14 cellular contexts compared by ENCODE assay signal in the genomic region with DNA sequence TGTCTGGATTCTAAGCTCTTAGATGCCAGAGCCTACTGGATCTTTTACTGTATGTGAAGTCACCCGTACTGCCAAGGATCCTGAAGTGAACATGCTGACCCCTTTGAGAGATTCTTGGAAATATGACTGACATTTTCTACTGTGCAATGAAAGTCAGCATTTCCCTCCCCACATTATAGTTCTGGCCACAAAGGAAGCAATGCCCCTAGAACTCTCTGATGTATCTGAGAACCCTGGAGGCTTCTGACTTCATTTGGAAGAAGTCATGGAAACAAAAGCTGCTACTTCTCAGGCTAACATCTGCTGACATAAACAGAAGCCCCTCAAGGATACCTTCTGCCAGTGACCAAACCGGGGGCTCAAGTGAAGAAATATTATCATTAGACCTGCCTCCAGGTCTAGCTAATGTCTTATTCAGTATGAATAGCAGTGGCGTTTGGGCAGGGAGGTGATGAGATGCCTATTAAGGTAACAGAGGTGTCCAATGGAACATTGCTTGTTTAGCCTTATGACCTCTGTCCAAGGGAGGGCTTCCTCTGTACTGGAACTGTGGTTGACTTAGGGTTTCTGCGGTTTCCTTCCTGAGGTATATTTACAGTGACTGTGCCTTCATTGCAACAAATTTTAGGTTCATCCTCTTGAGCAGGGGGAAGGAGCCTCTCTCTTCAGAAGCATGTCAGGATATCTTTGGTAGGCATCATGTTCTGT.
A peak's percentile ranks its signal among the peaks of the same experiment; 100 is the strongest.
DNase-seq lines count a peak whose midpoint lies in the region; ATAC-seq and TF ChIP-seq lines count a peak whose summit lies in the region.
"Had no signal": no experiment of that assay in that cellular context is flagged by ENCODE, and none has a peak within 500 bp of the region (broad histone marks: within the 10 kb centered on the region; RNA-seq: fewer than 3 reads in every experiment).

No MANE protein-coding gene starts in this region.

- TF ChIP-seq CTCF in IMR-90 (conservative IDR thresholded peaks at IDR 0.05; ENCODE audit: low read depth, low read length) (no peak), breast epithelium (IDR thresholded peaks at IDR 0.05) (no peak), psoas muscle (IDR thresholded peaks at IDR 0.05) (no peak)

- H3K4me2 ChIP-seq in IMR-90 (ENCODE audit: low read depth, low read length), result no peak overlapping the region
- no peak overlapping the region for H3K4me2 ChIP-seq in mesenchymal stem cell (ENCODE audit: low read length, poor library complexity, severe bottlenecking)
- H3K4me2 ChIP-seq: PC-9 had no signal

- H2AFZ ChIP-seq in IMR-90 (replicated peaks; ENCODE audit: low read length, poor library complexity) (no peak overlapping the region), mesenchymal stem cell (ENCODE audit: low read depth, low read length) (no peak overlapping the region)
- H2AFZ ChIP-seq: PC-9 had no signal

- H4K91ac ChIP-seq in IMR-90 (ENCODE audit: insufficient read depth, low read depth, low read length) (0 out of 2 replicates have a peak overlapping the region, but pooled peaks have one; percentile 24), mesenchymal stem cell (ENCODE audit: low read length) (no peak overlapping the region)

- in situ Hi-C loops in IMR-90 (cut with MboI; ENCODE audit: low sequenced_read_pairs), result no loop called here

- no peak overlapping the region for H2BK120ac ChIP-seq in IMR-90 (ENCODE audit: low read depth, low read length)
- no peak overlapping the region for H2BK120ac ChIP-seq in mesenchymal stem cell (ENCODE audit: low read depth, low read length)

- H3K4ac ChIP-seq in IMR-90 (ENCODE audit: low read depth, low read length) (no peak overlapping the region), mesenchymal stem cell (ENCODE audit: low read depth in 1 of 2, low read length in 2 of 2) (no peak overlapping the region)

- H3K23ac ChIP-seq in IMR-90 (ENCODE audit: low read depth, low read length) (0 out of 2 replicates have a peak overlapping the region, but pooled peaks have one; percentile 3), mesenchymal stem cell (ENCODE audit: low read length in 2 of 2) (no peak overlapping the region)

- H4K20me1 ChIP-seq in IMR-90 (ENCODE audit: insufficient read depth, low read length), result no peaks in the 10 kb centered on the region

- dilution Hi-C loops in IMR-90 (cut with HindIII; ENCODE audit: low sequenced_read_pairs, unreplicated experiment), result no loop called here

- 0 out of 2 replicates have a peak overlapping the region, but pooled peaks have one; percentile 4 for H4K5ac ChIP-seq in IMR-90 (ENCODE audit: low read depth, low read length)

- H3K14ac ChIP-seq in IMR-90 (replicated peaks; ENCODE audit: low read depth, low read length), result 0 out of 2 replicates have a peak overlapping the region, but pooled peaks have one; percentile 30
- H3K14ac ChIP-seq in mesenchymal stem cell (ENCODE audit: low read length in 2 of 2), result no peak overlapping the region

- CTCF ChIA-PET in IMR-90 (lab: Yijun Ruan, JAX), result no interaction called here

- no peak overlapping the region for H2BK5ac ChIP-seq in IMR-90 (ENCODE audit: low read depth, low read length, poor library complexity, severe bottlenecking)
- H2BK5ac ChIP-seq in mesenchymal stem cell (ENCODE audit: low read depth, low read length, poor library complexity, severe bottlenecking), result no peak overlapping the region

- H3K36me3 ChIP-seq in IMR-90 (ENCODE audit: control insufficient read depth, insufficient read depth, low read length) (no peaks in the 10 kb centered on the region), breast epithelium (no peaks in the 10 kb centered on the region), psoas muscle (ENCODE audit: insufficient read depth in 1 of 2, low read depth in 1 of 2) (no peaks in the 10 kb centered on the region), mesenchymal stem cell (ENCODE audit: control insufficient read depth in 1 of 2, insufficient read depth in 2 of 2, low read depth in 1 of 2, low read length in 2 of 2) (no peaks in the 10 kb centered on the region)
- H3K36me3 ChIP-seq: thoracic aorta had no signal

- ATAC-seq in IMR-90 (ENCODE audit: low read depth) (no peak), psoas muscle (no peak), GM18502 (IDR thresholded peaks at IDR 0.05; ENCODE audit: poor library complexity, unreplicated experiment) (no peak), GM21515 (IDR thresholded peaks at IDR 0.05; ENCODE audit: unreplicated experiment) (no peak)

- H3K9me1 ChIP-seq in IMR-90 (ENCODE audit: insufficient read depth, low read length), result peaks cover 17% of the 10 kb centered on the region

- no peak overlapping the region for H3K56ac ChIP-seq in IMR-90 (ENCODE audit: extremely low read depth, insufficient read depth, low read length)

- H3K4me1 ChIP-seq in IMR-90 (ENCODE audit: control insufficient read depth, insufficient read depth, low read length), result peaks cover 28% of the 10 kb centered on the region
- H3K4me1 ChIP-seq in breast epithelium, result peaks cover 0 to 8% of the 10 kb centered on the region in 2 donors
- peaks cover 68% of the 10 kb centered on the region for H3K4me1 ChIP-seq in psoas muscle
- peaks cover 8% of the 10 kb centered on the region for H3K4me1 ChIP-seq in mesenchymal stem cell (ENCODE audit: control insufficient read depth, insufficient read depth, low read depth, low read length)

- H2BK12ac ChIP-seq in mesenchymal stem cell (ENCODE audit: low read length in 2 of 2), result no peak overlapping the region

- TF ChIP-seq POLR2A in IMR-90 (IDR thresholded peaks at IDR 0.05; ENCODE audit: low read depth, low read length), result no peak
- TF ChIP-seq POLR2A in breast epithelium (IDR thresholded peaks at IDR 0.05), result no peak

- peak overlapping the region; percentile 59; the same call in 1 of the 2 replicates for H2AK5ac ChIP-seq in IMR-90 (ENCODE audit: low read depth, low read length)
- no peak overlapping the region for H2AK5ac ChIP-seq in mesenchymal stem cell (ENCODE audit: low read length, severe bottlenecking)

- H4K8ac ChIP-seq in IMR-90 (ENCODE audit: low read depth in 2 of 2, low read length in 2 of 2) (no peak overlapping the region; a peak in 1 of 4 replicates), mesenchymal stem cell (ENCODE audit: low read length) (no peak overlapping the region)

- no peaks in the 10 kb centered on the region for H3K27me3 ChIP-seq in IMR-90 (ENCODE audit: control insufficient read depth, insufficient read depth, low read length)
- no peaks in the 10 kb centered on the region for H3K27me3 ChIP-seq in breast epithelium
- H3K27me3 ChIP-seq in psoas muscle (ENCODE audit: insufficient read depth in 3 of 3, low read length in 2 of 3), result no peaks in the 10 kb centered on the region
- H3K27me3 ChIP-seq in mesenchymal stem cell (ENCODE audit: control insufficient read depth in 1 of 2, insufficient read depth in 1 of 2, low read length in 2 of 2), result peaks cover 0 to 19% of the 10 kb centered on the region in 2 experiments

- H3K79me1 ChIP-seq in IMR-90 (ENCODE audit: low read depth in 1 of 2, low read length in 2 of 2) (peaks cover 2 to 15% of the 10 kb centered on the region in 2 experiments; a peak in 3 of 4 replicates), mesenchymal stem cell (replicated peaks; ENCODE audit: low read length, poor library complexity, severe bottlenecking) (peaks cover 6% of the 10 kb centered on the region)

- H3K18ac ChIP-seq in IMR-90 (ENCODE audit: low read depth, low read length) (peak overlapping the region; percentile 29; the same call in 1 of the 2 replicates), mesenchymal stem cell (ENCODE audit: low read depth in 1 of 2, low read length in 2 of 2) (no peak overlapping the region)

- H2BK20ac ChIP-seq in IMR-90 (ENCODE audit: low read depth, low read length), result no peak overlapping the region

- POLR2A ChIA-PET in IMR-90 (lab: Charles Lee; ENCODE audit: unreplicated experiment), result no interaction called here

- H3K27ac ChIP-seq in IMR-90 (ENCODE audit: insufficient read depth, low read length) (no peak overlapping the region), breast epithelium (peak overlapping the region; percentile 54 to 76), psoas muscle (peak overlapping the region; percentile 32), mesenchymal stem cell (ENCODE audit: low read length, poor library complexity, severe bottlenecking) (no peak overlapping the region)
- H3K27ac ChIP-seq: PC-9, thoracic aorta had no signal

- intact Hi-C loops in IMR-90 (cut with micrococcal nuclease), result no loop called here
- intact Hi-C loops in breast epithelium (cut with DNase I; ENCODE audit: low total_unique reads), result no loop called here
- intact Hi-C loops in psoas muscle (cut with DNase I), result no loop called here

- DNase-seq in IMR-90, result no peak
- peak; percentile 70 for DNase-seq in OCI-M1 (lab: John Stamatoyannopoulos, UW)
- DNase-seq in breast epithelium (ENCODE audit: low spot score in 2 of 2), result no peak
- no peak for DNase-seq in psoas muscle
- DNase-seq in amygdala (lab: John Stamatoyannopoulos, UW), result no peak
- no peak for DNase-seq in mesenchymal stem cell
- DNase-seq: activated CD8-positive, alpha-beta memory T cell treated with anti-CD3 and anti-CD28 coated beads for 24 hours; activated naive CD4-positive, alpha-beta T cell; CD4-positive, CD25-positive, alpha-beta regulatory T cell; dermis blood vessel endothelial cell; PC-9 had no signal

- no CpG with 5 or more reads among the region's 4 CpGs for WGBS in IMR-90 (ENCODE audit: extremely low coverage in 2 of 2, insufficient read length in 1 of 2), 2 experiments
- WGBS in psoas muscle, 3 donors, result 64 to 78% (median 72%) methylated on average over 4 of the region's 4 CpGs
- 73% methylated on average over 2 of the region's 4 CpGs for WGBS in mesenchymal stem cell

- TF ChIP-seq RAD21 in IMR-90 (IDR thresholded peaks at IDR 0.05; ENCODE audit: low read length), result no peak

- H3K9me3 ChIP-seq in IMR-90 (ENCODE audit: control insufficient read depth, insufficient read depth, low read length) (no peaks in the 10 kb centered on the region), breast epithelium (no peaks in the 10 kb centered on the region), psoas muscle (no peaks in the 10 kb centered on the region), mesenchymal stem cell (ENCODE audit: control insufficient read depth, low read length) (no peaks in the 10 kb centered on the region)
- H3K9me3 ChIP-seq: thoracic aorta had no signal

- H3K9ac ChIP-seq in IMR-90 (ENCODE audit: low read depth, low read length) (no peak overlapping the region), mesenchymal stem cell (ENCODE audit: low read length) (no peak overlapping the region)

- no TSS peak for BruUV-seq in IMR-90 (replicated peaks; lab: Mats Ljungman, UMichigan)

- H2BK15ac ChIP-seq in IMR-90 (ENCODE audit: low read depth, low read length) (peak overlapping the region; percentile 68; the same call in 2 of the 3 replicates), mesenchymal stem cell (ENCODE audit: low read depth, poor library complexity, severe bottlenecking) (no peak overlapping the region)

- H2AK9ac ChIP-seq in IMR-90 (replicated peaks; ENCODE audit: low read depth, low read length, poor library complexity), result no peak overlapping the region

- H3K4me3 ChIP-seq in IMR-90 (ENCODE audit: insufficient read depth, low read depth, low read length) (no peak overlapping the region), breast epithelium (no peak overlapping the region), psoas muscle (no peak overlapping the region), mesenchymal stem cell (ENCODE audit: insufficient read depth in 1 of 2, low read depth in 1 of 2, low read length in 2 of 2) (no peak overlapping the region)
- H3K4me3 ChIP-seq: PC-9, thoracic aorta had no signal

Comparison
In these comparisons a context has a peak if more than half of its experiments do, and no peak if none do; other contexts are left out.
1. H3K27ac ChIP-seq: peak in breast epithelium (2 of 2) and psoas muscle (single experiment); none in IMR-90 (single experiment) and mesenchymal stem cell (single experiment).